31 cellular contexts compared by ENCODE assay signal in the genomic region with DNA sequence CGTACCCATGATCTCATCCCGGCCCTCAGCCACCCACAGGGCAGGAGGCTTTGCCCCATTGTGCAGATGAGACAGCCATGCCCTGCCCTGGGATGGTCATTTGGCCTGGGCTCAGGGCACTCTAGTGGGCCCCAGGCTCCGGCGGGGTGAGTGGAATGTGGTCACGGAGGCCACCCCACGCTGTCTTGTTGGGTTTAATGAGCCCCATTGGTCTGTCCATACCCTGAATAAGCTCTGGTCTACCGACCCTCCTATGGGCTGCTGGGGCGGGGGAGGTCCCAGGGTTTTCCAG. TPM values are rescaled to one million over a fixed set of nuclear protein-coding genes. Genes with fewer than 3 reads are reported as not detected.
A peak's percentile ranks its signal among the peaks of the same experiment; 100 is the strongest.
DNase-seq lines count a peak whose midpoint lies in the region; ATAC-seq, FAIRE-seq and TF ChIP-seq lines count a peak whose summit lies in the region.
"Had no signal": no experiment of that assay in that cellular context is flagged by ENCODE, and none has a peak within 500 bp of the region (broad histone marks: within the 10 kb centered on the region; RNA-seq: fewer than 3 reads in every experiment).

No MANE protein-coding gene starts in this region.

- no peak for ATAC-seq in Panc1
- ATAC-seq in GM21447 (IDR thresholded peaks at IDR 0.05; ENCODE audit: unreplicated experiment), result no peak
- ATAC-seq: activated CD8-positive, alpha-beta memory T cell treated with anti-CD3 and anti-CD28 coated beads, Interleukin-2, amount 10 ng/mL, durations not matched to agents 7 days and 5 days; heart left ventricle; left colon had no signal

- peaks cover 13% of the 10 kb centered on the region for H3K4me1 Mint-ChIP-seq in activated naive CD8-positive, alpha-beta T cell treated with anti-CD3 and anti-CD28 coated beads for 36 hours

- TF ChIP-seq POLR2A in prostate gland (IDR thresholded peaks at IDR 0.05) (no peak), esophagus muscularis mucosa (IDR thresholded peaks at IDR 0.05; ENCODE audit: low read depth) (no peak)

- BruUV-seq in Panc1 (replicated peaks; lab: Mats Ljungman, UMichigan), result no TSS peak

- no peak overlapping the region for H3K4me3 Mint-ChIP-seq in activated naive CD8-positive, alpha-beta T cell treated with anti-CD3 and anti-CD28 coated beads for 36 hours
- H3K4me3 Mint-ChIP-seq: activated CD4-positive, alpha-beta T cell treated with anti-CD3 and anti-CD28 coated beads, Interleukin-2, amount 10 ng/mL, durations not matched to agents 7 days and 5 days; activated CD8-positive, alpha-beta memory T cell treated with anti-CD3 and anti-CD28 coated beads, Interleukin-2, amount 10 ng/mL, durations not matched to agents 7 days and 5 days; activated naive CD8-positive, alpha-beta T cell; activated T-helper 1 cell treated with anti-CD3 and anti-CD28 coated beads, Interleukin-12 subunit alpha, Interleukin-12 subunit beta, Interleukin-2, Interleukin-4 antibody, amounts not matched to agents 30 ng/mL and 10 ng/mL and 1 ng/mL, durations not matched to agents 14 hours and 24 hours and 36 hours; central memory CD8-positive, alpha-beta T cell; memory B cell had no signal

- 64% methylated on average over 8 of the region's 8 CpGs for WGBS in prostate gland
- 86% methylated on average over 4 of the region's 8 CpGs for WGBS in esophagus muscularis mucosa

- H3K27me3 ChIP-seq in Panc1 (ENCODE audit: control insufficient read depth, insufficient read depth, low read length), result no peaks in the 10 kb centered on the region
- H3K27me3 ChIP-seq in prostate gland (replicated peaks; ENCODE audit: insufficient read depth), result no peaks in the 10 kb centered on the region
- H3K27me3 ChIP-seq in esophagus muscularis mucosa, result no peaks in the 10 kb centered on the region
- H3K27me3 ChIP-seq: heart left ventricle, testis had no signal

- CTCF ChIA-PET in HEK293 (lab: Yijun Ruan, JAX), result interaction anchor here (0.9 to 20.6 kb wide), 4 partner anchors 29 to 735 kb away, joined by 5 to 380 read pairs (median 214); a partner anchor contains a TSS
- CTCF ChIA-PET in Panc1 (lab: Charles Lee), result interaction anchor here (0.5 kb wide), 1 partner anchor 405 kb away, joined by 6 read pairs; no protein-coding TSS in a partner anchor

- intact Hi-C loops in Panc1 (cut with micrococcal nuclease; ENCODE audit: unreplicated experiment), result loop anchor here (5.0 kb wide), 1 partner anchor 71 kb away; no protein-coding TSS in a partner anchor
- intact Hi-C loops in prostate gland (cut with DNase I), result loop anchor here (5.0 to 10.0 kb wide), 2 partner anchors 76 to 149 kb away; no protein-coding TSS in a partner anchor
- intact Hi-C loops in esophagus muscularis mucosa (cut with DNase I), result no loop called here

- no peak overlapping the region for H3K27ac Mint-ChIP-seq in activated naive CD8-positive, alpha-beta T cell treated with anti-CD3 and anti-CD28 coated beads for 36 hours
- H3K27ac Mint-ChIP-seq: activated CD8-positive, alpha-beta memory T cell treated with anti-CD3 and anti-CD28 coated beads, Interleukin-2, amount 10 ng/mL, durations not matched to agents 7 days and 5 days; activated naive CD8-positive, alpha-beta T cell; memory B cell had no signal

- no peaks in the 10 kb centered on the region for H3K27me3 Mint-ChIP-seq in activated naive CD8-positive, alpha-beta T cell treated with anti-CD3 and anti-CD28 coated beads for 36 hours
- H3K27me3 Mint-ChIP-seq: activated CD4-positive, alpha-beta T cell treated with anti-CD3 and anti-CD28 coated beads, Interleukin-2, amount 10 ng/mL, durations not matched to agents 7 days and 5 days; activated CD8-positive, alpha-beta memory T cell treated with anti-CD3 and anti-CD28 coated beads, Interleukin-2, amount 10 ng/mL, durations not matched to agents 7 days and 5 days; activated naive CD8-positive, alpha-beta T cell; central memory CD8-positive, alpha-beta T cell; memory B cell had no signal

- TF ChIP-seq CTCF in HEK293 (tag by site-specific recombination; IDR thresholded peaks at IDR 0.05) (no peak), Panc1 (IDR thresholded peaks at IDR 0.05) (no peak), prostate gland (IDR thresholded peaks at IDR 0.05) (no peak), D721Med (IDR thresholded peaks at IDR 0.05; ENCODE audit: insufficient read depth, missing control alignments) (no peak), esophagus muscularis mucosa (IDR thresholded peaks at IDR 0.05) (no peak)

- DNase-seq in Panc1 (ENCODE audit: low read depth, low spot score) (no peak), epithelial cell of prostate (ENCODE audit: low read depth, low spot score) (no peak), prostate gland (ENCODE audit: low spot score) (no peak), D721Med (ENCODE audit: insufficient read length, low spot score) (no peak), esophagus muscularis mucosa (ENCODE audit: extremely low spot score) (no peak)
- DNase-seq in activated naive CD8-positive, alpha-beta T cell treated with anti-CD3 and anti-CD28 coated beads for 36 hours, result no peak
- DNase-seq: activated CD4-positive, alpha-beta T cell treated with anti-CD3 and anti-CD28 coated beads, Interleukin-2, amount 10 ng/mL, durations not matched to agents 7 days and 5 days; activated CD8-positive, alpha-beta memory T cell treated with anti-CD3 and anti-CD28 coated beads, Interleukin-2, amount 10 ng/mL, durations not matched to agents 7 days and 5 days; C1 segment of cervical spinal cord; HCEC 1CT; heart left ventricle; KBM-7; left colon; NK-92 treated with Interleukin-12 subunit alpha and Interleukin-12 subunit beta, amount 100 ng/mL, for 24 hours; occipital lobe; SK-N-SH; stimulated activated CD4-positive, alpha-beta T cell treated with anti-CD3 and anti-CD28 coated beads, Interleukin-4, amount 100 ng/mL, for 4 hours; stimulated activated naive CD4-positive, alpha-beta T cell; T-helper 2 cell; testis had no signal

- H3K9me3 ChIP-seq in HEK293 (ENCODE audit: control insufficient read depth, insufficient read depth, low read depth, low read length) (no peaks in the 10 kb centered on the region), Panc1 (ENCODE audit: control insufficient read depth, insufficient read depth, low read depth, low read length) (no peaks in the 10 kb centered on the region), prostate gland (no peaks in the 10 kb centered on the region), esophagus muscularis mucosa (no peaks in the 10 kb centered on the region)
- H3K9me3 ChIP-seq: heart left ventricle, SK-N-SH, testis had no signal

- no peak for TF ChIP-seq EP300 in esophagus muscularis mucosa (IDR thresholded peaks at IDR 0.05)

- H3K36me3 Mint-ChIP-seq in activated naive CD8-positive, alpha-beta T cell treated with anti-CD3 and anti-CD28 coated beads for 36 hours, result no peaks in the 10 kb centered on the region
- H3K36me3 Mint-ChIP-seq: activated CD8-positive, alpha-beta memory T cell treated with anti-CD3 and anti-CD28 coated beads, Interleukin-2, amount 10 ng/mL, durations not matched to agents 7 days and 5 days; activated naive CD8-positive, alpha-beta T cell; memory B cell had no signal

- H3K27ac ChIP-seq in HEK293 (ENCODE audit: extremely low read depth, low read depth, low read length), result no peak overlapping the region
- peak overlapping the region; percentile 93 for H3K27ac ChIP-seq in Panc1 (ENCODE audit: low read length)
- peak overlapping the region; percentile 100 for H3K27ac ChIP-seq in epithelial cell of prostate
- H3K27ac ChIP-seq in prostate gland, result peak overlapping the region; percentile 22 to 55
- H3K27ac ChIP-seq in esophagus muscularis mucosa (replicated peaks in 1 of 4), result no peak overlapping the region
- H3K27ac ChIP-seq: heart left ventricle, testis had no signal

- H3K4me3 ChIP-seq in HEK293 (ENCODE audit: low read depth, low read length) (no peak overlapping the region), Panc1 (ENCODE audit: low read depth in 2 of 2, low read length in 2 of 2) (no peak overlapping the region), prostate gland (no peak overlapping the region), esophagus muscularis mucosa (no peak overlapping the region)
- H3K4me3 ChIP-seq: heart left ventricle, testis had no signal

- no peak for FAIRE-seq in D721Med (lab: Jason Lieb, UNC)
- FAIRE-seq: astrocyte, GM12891 had no signal

- POLR2A ChIA-PET in HEK293 (lab: Yijun Ruan, JAX), result interaction anchor here (0.6 to 4.0 kb wide), 5 partner anchors 27 to 115 kb away, joined by 3 to 18 read pairs (median 5); a partner anchor contains a TSS
- POLR2A ChIA-PET in Panc1 (lab: Charles Lee), result interaction anchor here (0.5 to 1.0 kb wide), 2 partner anchors 120 to 205 kb away, joined by 3 read pairs; no protein-coding TSS in a partner anchor

- H3K4me1 ChIP-seq in HEK293 (ENCODE audit: control insufficient read depth, insufficient read depth, low read length) (peaks cover 6% of the 10 kb centered on the region; the same call in 1 of the 2 replicates), Panc1 (ENCODE audit: control insufficient read depth, insufficient read depth, low read length) (peaks cover 43% of the 10 kb centered on the region), prostate gland (replicated peaks) (no peaks in the 10 kb centered on the region), esophagus muscularis mucosa (peaks cover 9 to 31% (median 26%) of the 10 kb centered on the region in 4 donors)

- H3K9me3 Mint-ChIP-seq in activated naive CD8-positive, alpha-beta T cell treated with anti-CD3 and anti-CD28 coated beads for 36 hours, result no peaks in the 10 kb centered on the region
- H3K9me3 Mint-ChIP-seq: activated CD4-positive, alpha-beta T cell treated with anti-CD3 and anti-CD28 coated beads, Interleukin-2, amount 10 ng/mL, durations not matched to agents 7 days and 5 days; activated T-helper 1 cell treated with anti-CD3 and anti-CD28 coated beads, Interleukin-12 subunit alpha, Interleukin-12 subunit beta, Interleukin-2, Interleukin-4 antibody, amounts not matched to agents 30 ng/mL and 10 ng/mL and 1 ng/mL, durations not matched to agents 14 hours and 24 hours and 36 hours; central memory CD8-positive, alpha-beta T cell; memory B cell had no signal

- in situ Hi-C loops in Panc1 (cut with HindIII; ENCODE audit: low pct_unique_long_range_greater_than_20kb, low sequenced_read_pairs), result no loop called here

- H3K36me3 ChIP-seq in HEK293 (ENCODE audit: control insufficient read depth in 2 of 2, insufficient read depth in 1 of 2, low read length in 2 of 2) (no peaks in the 10 kb centered on the region), Panc1 (ENCODE audit: control insufficient read depth, insufficient read depth, low read length) (no peaks in the 10 kb centered on the region), prostate gland (no peaks in the 10 kb centered on the region), esophagus muscularis mucosa (no peaks in the 10 kb centered on the region)
- H3K36me3 ChIP-seq: heart left ventricle had no signal

TF ChIP-seq in HEK293, 187 proteins besides CTCF, POLR2A, EP300 and RAD21 (continues in another document):
- peak; percentile 61 for TF ChIP-seq ZFHX2 (tag by site-specific recombination; conservative IDR thresholded peaks at IDR 0.05)

RNA-seq across cellular contexts. Expression of a gene that starts 50.6 kb away (rescaled TPM):
- total RNA-seq in Panc1 (2021; ENCODE audit: unreplicated experiment) (0.10 TPM), prostate gland (10 to 100 TPM in 1 of 2 donors, 1 to 10 TPM in 1; 3.4 to 17.9 TPM), esophagus muscularis mucosa (10 to 100 TPM; 13.9 to 23.1 (median 19.3) TPM)
- polyA plus RNA-seq in Panc1 (2012; ENCODE audit: insufficient read length), result 0.16 TPM
- total RNA-seq in activated naive CD8-positive, alpha-beta T cell treated with anti-CD3 and anti-CD28 coated beads for 36 hours, result 1 to 10 TPM; 1.7 to 1.8 TPM
- total RNA-seq: astrocyte, dermis microvascular lymphatic vessel endothelial cell, fibroblast of villous mesenchyme, RPMI7951 had no signal
- polyA plus RNA-seq: SK-N-SH had no signal

Comparison
In these comparisons a context has a peak if more than half of its experiments do, and no peak if none do; other contexts are left out.
1. H3K27ac ChIP-seq: peak in Panc1 (single experiment), epithelial cell of prostate (single experiment) and prostate gland (2 of 2); none in HEK293 (single experiment) and esophagus muscularis mucosa (0 of 4).